In the genomic region with DNA sequence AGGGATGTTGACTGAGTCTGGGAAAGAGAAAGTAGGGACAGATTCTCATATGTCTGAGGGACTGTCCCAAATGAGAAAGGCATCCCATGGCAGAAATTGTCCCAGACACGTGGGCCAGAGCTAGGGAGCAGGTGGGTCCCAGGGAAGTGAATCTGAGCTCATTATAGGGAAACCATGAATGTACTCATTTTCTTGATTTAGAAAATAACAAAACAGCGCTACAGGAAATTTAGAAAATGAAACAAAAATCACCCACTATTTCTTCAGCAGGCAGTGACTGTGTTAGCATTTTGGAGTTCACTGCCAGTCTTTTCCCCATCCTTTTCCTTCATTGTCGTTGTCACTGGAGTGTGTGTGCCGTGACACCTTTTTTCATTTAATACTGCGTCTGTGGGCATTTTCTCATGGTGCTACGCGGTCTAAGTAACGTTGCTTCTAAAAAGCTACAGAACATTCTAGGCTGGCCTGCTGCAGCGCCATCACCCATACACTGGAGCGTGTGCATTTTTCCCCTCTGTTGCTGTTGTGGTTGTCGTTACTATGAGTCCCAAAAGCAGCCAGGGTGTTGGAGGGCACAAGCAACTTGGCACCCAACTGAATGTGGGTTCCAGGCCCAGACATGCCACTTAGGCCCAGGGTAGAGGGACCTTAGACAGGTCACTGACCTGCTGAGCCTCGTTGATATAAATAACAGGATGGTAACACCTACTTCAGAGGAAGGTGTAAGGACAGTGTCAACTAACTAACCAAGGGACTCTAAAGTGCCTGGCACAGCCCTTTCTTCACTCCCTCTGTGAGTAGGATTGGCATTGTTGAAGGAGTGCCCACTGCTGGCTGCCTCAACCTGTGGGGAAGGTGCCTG, we compare ENCODE assay signal across 10 cellular contexts. TPM values are rescaled to one million over a fixed set of nuclear protein-coding genes. Genes with fewer than 3 reads are reported as not detected.
DNase-seq lines count a peak whose midpoint lies in the region; ATAC-seq and TF ChIP-seq lines count a peak whose summit lies in the region.
"Had no signal": no experiment of that assay in that cellular context is flagged by ENCODE, and none has a peak within 500 bp of the region (broad histone marks: within the 10 kb centered on the region; RNA-seq: fewer than 3 reads in every experiment).

No MANE protein-coding gene starts in this region.

- 0 out of 3 replicates have a peak, but pooled peaks have one; percentile 3 for TF ChIP-seq CTCF in GM12872 (IDR thresholded peaks at IDR 0.05; ENCODE audit: insufficient read depth, low read depth, low read length)
- TF ChIP-seq CTCF in RWPE1 (conservative IDR thresholded peaks at IDR 0.05; ENCODE audit: low read depth), result no peak
- no peak for TF ChIP-seq CTCF in esophagus squamous epithelium (IDR thresholded peaks at IDR 0.05)
- no peak for TF ChIP-seq CTCF in sigmoid colon (IDR thresholded peaks at IDR 0.05)

- 63 to 67% methylated on average over 10 to 12 of the region's 12 CpGs for WGBS in esophagus squamous epithelium, 2 donors
- 56 to 73% methylated on average over 12 of the region's 12 CpGs for WGBS in sigmoid colon, 2 donors

- ATAC-seq in HG02970 (IDR thresholded peaks at IDR 0.05; ENCODE audit: low FRiP score, unreplicated experiment), result no peak
- no peak for ATAC-seq in HG02870 (IDR thresholded peaks at IDR 0.05; ENCODE audit: unreplicated experiment)
- ATAC-seq in GM21515 (IDR thresholded peaks at IDR 0.05; ENCODE audit: unreplicated experiment), result no peak

- H3K36me3 ChIP-seq in esophagus squamous epithelium (no peaks in the 10 kb centered on the region), sigmoid colon (no peaks in the 10 kb centered on the region)

- POLR2A ChIA-PET in RWPE1 (lab: Yijun Ruan, JAX; ENCODE audit: low non-redundant PET), result no interaction called here

- DNase-seq in RWPE1 (ENCODE audit: low spot score) (no peak), esophagus squamous epithelium (lab: John Stamatoyannopoulos, UW) (no peak), sigmoid colon (no peak), kidney glomerular epithelial cell (lab: John Stamatoyannopoulos, UW) (no peak)
- DNase-seq: NCI-H1694 had no signal

- intact Hi-C loops in esophagus squamous epithelium (cut with DNase I) (no loop called here), sigmoid colon (cut with DNase I) (loop anchor here (5.0 kb wide), 2 partner anchors 117 to 243 kb away; partner anchors contain the start of gene ARID3B)

- no peak for TF ChIP-seq POLR2A in esophagus squamous epithelium (IDR thresholded peaks at IDR 0.05)
- no peak for TF ChIP-seq POLR2A in sigmoid colon (IDR thresholded peaks at IDR 0.05)

- H3K27ac ChIP-seq in RWPE1, result peak overlapping the region; percentile 83
- H3K27ac ChIP-seq in esophagus squamous epithelium, result peak overlapping the region; percentile 89 to 99 (median 96)
- H3K27ac ChIP-seq in sigmoid colon, result peak overlapping the region in 3 of 4 donors; percentile 10 to 78 (median 62)

- H3K4me1 ChIP-seq in esophagus squamous epithelium (peaks cover 76 to 92% (median 88%) of the 10 kb centered on the region in 3 donors), sigmoid colon (peaks cover 0 to 88% (median 79%) of the 10 kb centered on the region in 4 donors)

- no peak for TF ChIP-seq EP300 in sigmoid colon (IDR thresholded peaks at IDR 0.05)

- H3K9me3 ChIP-seq in esophagus squamous epithelium (no peaks in the 10 kb centered on the region), sigmoid colon (no peaks in the 10 kb centered on the region)

- peak overlapping the region in 3 of 4 donors; percentile 79 to 96 (median 84) for H3K4me3 ChIP-seq in esophagus squamous epithelium
- peak overlapping the region in 1 of 4 donors; percentile 85 for H3K4me3 ChIP-seq in sigmoid colon

- no peaks in the 10 kb centered on the region for H3K27me3 ChIP-seq in esophagus squamous epithelium
- no peaks in the 10 kb centered on the region for H3K27me3 ChIP-seq in sigmoid colon

- CTCF ChIA-PET in RWPE1 (lab: Yijun Ruan, JAX), result interaction anchor here (0.7 to 1.4 kb wide), 3 partner anchors 13 to 117 kb away, joined by 3 to 6 read pairs (median 4); no protein-coding TSS in a partner anchor

RNA-seq across cellular contexts. Expression of gene CSK, which starts 3.2 kb away (rescaled TPM):
- total RNA-seq in esophagus squamous epithelium, result 100 to 1,000 TPM in 1 of 4 donors, 10 to 100 TPM in 3; 30.6 to 130 (median 45.2) TPM
- 10 to 100 TPM in 3 of 4 donors, 1 to 10 TPM in 1; 9.7 to 22.4 (median 14.2) TPM for total RNA-seq in sigmoid colon
- 100 to 1,000 TPM in 1 of 3 donors, 10 to 100 TPM in 2; 40.8 to 125 (median 55.0) TPM for polyA plus RNA-seq in sigmoid colon

RNA-seq across cellular contexts. Expression of gene LMAN1L, which starts 27.6 kb away (rescaled TPM):
- total RNA-seq in esophagus squamous epithelium, result under 1 TPM in 1 of 4 donors, not detected in 3; 0.18 TPM
- total RNA-seq in sigmoid colon, result 1 to 10 TPM in 1 of 4 donors, not detected in 3; 1.8 TPM
- polyA plus RNA-seq in sigmoid colon, result under 1 TPM in 1 of 3 donors, not detected in 2; 0.64 TPM
- total RNA-seq: dermis microvascular lymphatic vessel endothelial cell had no signal

RNA-seq across cellular contexts. Expression of gene CYP1A2, which starts 36.4 kb away (rescaled TPM):
- not detected for total RNA-seq in esophagus squamous epithelium
- not detected for total RNA-seq in sigmoid colon
- polyA plus RNA-seq in sigmoid colon, result not detected

RNA-seq across cellular contexts. Expression of gene CPLX3, which starts 41.3 kb away (rescaled TPM):
- total RNA-seq in esophagus squamous epithelium (under 1 TPM in 1 of 4 donors, not detected in 3; 0.11 TPM), sigmoid colon (under 1 TPM in 1 of 4 donors, not detected in 3; 0.41 TPM)
- polyA plus RNA-seq in sigmoid colon, result under 1 TPM in 1 of 3 donors, not detected in 2; 0.28 TPM
- total RNA-seq: dermis microvascular lymphatic vessel endothelial cell had no signal

RNA-seq across cellular contexts. Expression of gene ULK3, which starts 57.9 kb away (rescaled TPM):
- total RNA-seq in esophagus squamous epithelium, result 100 to 1,000 TPM in 1 of 4 donors, 10 to 100 TPM in 3; 53.3 to 113 (median 60.9) TPM
- 10 to 100 TPM; 21.1 to 46.8 (median 30.6) TPM for total RNA-seq in sigmoid colon
- 10 to 100 TPM; 46.9 to 48.6 (median 48.4) TPM for polyA plus RNA-seq in sigmoid colon
